In genomic region chr1:208244584-208244916, GRCh38 we compare ENCODE assay signal across 8 cellular contexts. TPM values are rescaled to one million over a fixed set of nuclear protein-coding genes. Genes with fewer than 3 reads are reported as not detected.
DNase-seq lines count a peak whose midpoint lies in the region; ATAC-seq and TF ChIP-seq lines count a peak whose summit lies in the region.

No MANE protein-coding gene starts in this region.

- peaks cover 35% of the 10 kb centered on the region for H3K4me1 ChIP-seq in skeletal muscle satellite cell (ENCODE audit: control insufficient read depth, insufficient read depth, low read length)

- no peaks in the 10 kb centered on the region for H4K20me1 ChIP-seq in SU-DHL-6 (ENCODE audit: low read depth, low read length)

- H3K9me2 ChIP-seq in SU-DHL-6 (replicated peaks; ENCODE audit: insufficient read depth, low read length), result no peaks in the 10 kb centered on the region

- H3K27ac ChIP-seq in SU-DHL-6 (ENCODE audit: low read depth, low read length), result no peak overlapping the region

- H3K9ac ChIP-seq in SU-DHL-6 (ENCODE audit: low read length), result peak overlapping the region; percentile 41
- peak overlapping the region; percentile 94 for H3K9ac ChIP-seq in skeletal muscle satellite cell (ENCODE audit: low read depth, low read length)

- H3K27me3 ChIP-seq in SU-DHL-6 (ENCODE audit: low read length), result no peaks in the 10 kb centered on the region
- peaks cover 5% of the 10 kb centered on the region for H3K27me3 ChIP-seq in skeletal muscle satellite cell (ENCODE audit: control insufficient read depth, insufficient read depth, low read length)

- ATAC-seq in GM21723 (IDR thresholded peaks at IDR 0.05; ENCODE audit: unreplicated experiment), result peak; percentile 30

- H3K9me3 ChIP-seq in SU-DHL-6 (ENCODE audit: insufficient read depth, low read length) (no peaks in the 10 kb centered on the region), skeletal muscle satellite cell (replicated peaks; ENCODE audit: low read length) (no peaks in the 10 kb centered on the region)

- H3K36me3 ChIP-seq in SU-DHL-6 (ENCODE audit: low read length) (no peaks in the 10 kb centered on the region), skeletal muscle satellite cell (ENCODE audit: insufficient read depth, low read length) (peaks cover 27% of the 10 kb centered on the region)

- no peaks in the 10 kb centered on the region for H3F3A ChIP-seq in SU-DHL-6 (ENCODE audit: insufficient read depth)

- no peaks in the 10 kb centered on the region for H3K79me2 ChIP-seq in SU-DHL-6 (ENCODE audit: insufficient read depth, low read length)

- H3K4me2 ChIP-seq in SU-DHL-6 (ENCODE audit: low read depth, low read length, poor library complexity, severe bottlenecking), result peak overlapping the region; percentile 71
- H3K4me2 ChIP-seq in skeletal muscle satellite cell (ENCODE audit: low read length), result peak overlapping the region; percentile 98

- TF ChIP-seq CTCF in SU-DHL-6 (IDR thresholded peaks at IDR 0.05; ENCODE audit: insufficient read depth, low read length, poor library complexity, severe bottlenecking) (no peak), fibroblast of villous mesenchyme (IDR thresholded peaks at IDR 0.05; ENCODE audit: insufficient read depth, low read depth, low read length) (no peak)

- H3K4me3 ChIP-seq in SU-DHL-6 (ENCODE audit: insufficient read depth, low read length, poor library complexity, severe bottlenecking), result peak overlapping the region; percentile 47
- H3K4me3 ChIP-seq in fibroblast of villous mesenchyme (ENCODE audit: low read depth, low read length), result peak overlapping the region; percentile 81
- H3K4me3 ChIP-seq in skeletal muscle satellite cell (ENCODE audit: low read length), result peak overlapping the region; percentile 94

- DNase-seq in fibroblast of villous mesenchyme (ENCODE audit: low read depth) (no peak), AG08395 (ENCODE audit: low spot score) (no peak), inferior parietal cortex (ENCODE audit: extremely low spot score) (no peak), GDM1 (lab: John Stamatoyannopoulos, UW) (no peak)
- DNase-seq in NK-92 treated with Interleukin-12 subunit alpha and Interleukin-12 subunit beta, amount 100 ng/mL, for 24 hours (lab: John Stamatoyannopoulos, UW), result no peak

- peak overlapping the region; percentile 84 for H2AFZ ChIP-seq in SU-DHL-6 (ENCODE audit: low read depth, low read length, severe bottlenecking)

RNA-seq across cellular contexts. Expression of gene PLXNA2, which starts 0.4 kb away (rescaled TPM):
- total RNA-seq in fibroblast of villous mesenchyme, result 0.86 and 1.9 TPM in 2 replicates
- 13.4 and 18.3 TPM in 2 replicates for total RNA-seq in skeletal muscle satellite cell (2012; rRNA removed)
